8 cellular contexts compared by ENCODE assay signal in the genomic region with DNA sequence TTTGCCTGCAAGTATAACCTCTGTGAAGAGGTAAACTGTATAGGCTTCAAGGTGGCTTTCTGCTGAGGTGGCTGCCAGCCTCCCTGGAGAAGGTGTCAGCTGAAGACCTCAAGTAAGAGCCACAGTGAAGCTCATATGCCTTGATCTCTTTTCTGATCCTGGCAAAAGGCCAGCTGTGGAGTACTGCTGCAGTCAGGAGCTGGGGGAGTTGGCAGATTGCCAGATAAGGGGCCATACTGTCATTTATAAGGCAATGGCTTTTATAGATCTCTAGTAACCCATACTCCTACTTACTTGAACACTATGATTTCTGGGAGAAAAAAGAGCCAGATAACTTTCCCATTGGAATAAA. TPM values are rescaled to one million over a fixed set of nuclear protein-coding genes. Genes with fewer than 3 reads are reported as not detected.
DNase-seq lines count a peak whose midpoint lies in the region; ATAC-seq and TF ChIP-seq lines count a peak whose summit lies in the region.

No MANE protein-coding gene starts in this region.

- peaks cover 36% of the 10 kb centered on the region for H3K36me3 Mint-ChIP-seq in activated naive CD8-positive, alpha-beta T cell treated with anti-CD3 and anti-CD28 coated beads, Interleukin-2, amount 10 ng/mL, durations not matched to agents 7 days and 5 days

- H3K27ac Mint-ChIP-seq in activated naive CD8-positive, alpha-beta T cell treated with anti-CD3 and anti-CD28 coated beads, Interleukin-2, amount 10 ng/mL, durations not matched to agents 7 days and 5 days, result peak overlapping the region; percentile 59

- no peaks in the 10 kb centered on the region for H3K9me3 Mint-ChIP-seq in activated naive CD8-positive, alpha-beta T cell treated with anti-CD3 and anti-CD28 coated beads, Interleukin-2, amount 10 ng/mL, durations not matched to agents 7 days and 5 days

- peak; percentile 35 for ATAC-seq in activated naive CD8-positive, alpha-beta T cell treated with anti-CD3 and anti-CD28 coated beads, Interleukin-2, amount 10 ng/mL, durations not matched to agents 7 days and 5 days (ENCODE audit: low read depth)
- ATAC-seq in GM21360 (IDR thresholded peaks at IDR 0.05; ENCODE audit: unreplicated experiment) (no peak), GM21576 (IDR thresholded peaks at IDR 0.05; ENCODE audit: unreplicated experiment) (no peak)

- peak overlapping the region; percentile 52; the same call in 1 of the 2 replicates for H3K27ac ChIP-seq in RWPE1

- DNase-seq in NCI-H1092 (lab: John Stamatoyannopoulos, UW) (peak; percentile 80), RWPE1 (ENCODE audit: low spot score) (no peak), SIG-M5 (lab: John Stamatoyannopoulos, UW) (no peak), A172 (ENCODE audit: low spot score) (no peak)
- DNase-seq in activated naive CD8-positive, alpha-beta T cell treated with anti-CD3 and anti-CD28 coated beads, Interleukin-2, amount 10 ng/mL, durations not matched to agents 7 days and 5 days, result no peak
- peak; percentile 51 to 59 for DNase-seq in stimulated activated CD4-positive, alpha-beta T cell treated with anti-CD3 and anti-CD28 coated beads, Interleukin-2, amount 100 ng/mL, for 24 hours

- peak overlapping the region; percentile 24 for H3K4me3 Mint-ChIP-seq in activated naive CD8-positive, alpha-beta T cell treated with anti-CD3 and anti-CD28 coated beads, Interleukin-2, amount 10 ng/mL, durations not matched to agents 7 days and 5 days

- POLR2A ChIA-PET in RWPE1 (lab: Yijun Ruan, JAX; ENCODE audit: low non-redundant PET), result no interaction called here
- POLR2A ChIA-PET in activated naive CD8-positive, alpha-beta T cell treated with anti-CD3 and anti-CD28 coated beads, Interleukin-2, amount 10 ng/mL, durations not matched to agents 7 days and 5 days (lab: Charles Lee), result interaction anchor here (1.1 kb wide), 1 partner anchor 9 kb away, joined by 5 read pairs; the partner anchor contains the start of gene CEP85L

- TF ChIP-seq CTCF in RWPE1 (conservative IDR thresholded peaks at IDR 0.05; ENCODE audit: low read depth), result no peak

- H3K27me3 Mint-ChIP-seq in activated naive CD8-positive, alpha-beta T cell treated with anti-CD3 and anti-CD28 coated beads, Interleukin-2, amount 10 ng/mL, durations not matched to agents 7 days and 5 days, result no peaks in the 10 kb centered on the region

- CTCF ChIA-PET in RWPE1 (lab: Yijun Ruan, JAX), result interaction anchor here (0.5 kb wide), 1 partner anchor 52 kb away, joined by 3 read pairs; no protein-coding TSS in a partner anchor

- peaks cover 46% of the 10 kb centered on the region for H3K4me1 Mint-ChIP-seq in activated naive CD8-positive, alpha-beta T cell treated with anti-CD3 and anti-CD28 coated beads, Interleukin-2, amount 10 ng/mL, durations not matched to agents 7 days and 5 days

RNA-seq across cellular contexts. Expression of gene CEP85L, which starts 8.8 kb away (rescaled TPM):
- 10 to 100 TPM; 48.9 to 53.1 TPM for total RNA-seq in activated naive CD8-positive, alpha-beta T cell treated with anti-CD3 and anti-CD28 coated beads, Interleukin-2, amount 10 ng/mL, durations not matched to agents 7 days and 5 days
- 4.7 and 5.0 TPM in 2 replicates for total RNA-seq in A172 (2014; rRNA removed; shearing (Covaris generic))

Comparison
In these comparisons a context has a peak if more than half of its experiments do, and no peak if none do; other contexts are left out.
1. DNase-seq: peak in NCI-H1092 (single experiment) and stimulated activated CD4-positive, alpha-beta T cell treated with anti-CD3 and anti-CD28 coated beads, Interleukin-2, amount 100 ng/mL, for 24 hours (2 of 2); none in RWPE1 (single experiment), activated naive CD8-positive, alpha-beta T cell treated with anti-CD3 and anti-CD28 coated beads, Interleukin-2, amount 10 ng/mL, durations not matched to agents 7 days and 5 days (single experiment), SIG-M5 (single experiment) and A172 (single experiment).